Comparison of ENCODE assay signal across 14 cellular contexts in the genomic region with DNA sequence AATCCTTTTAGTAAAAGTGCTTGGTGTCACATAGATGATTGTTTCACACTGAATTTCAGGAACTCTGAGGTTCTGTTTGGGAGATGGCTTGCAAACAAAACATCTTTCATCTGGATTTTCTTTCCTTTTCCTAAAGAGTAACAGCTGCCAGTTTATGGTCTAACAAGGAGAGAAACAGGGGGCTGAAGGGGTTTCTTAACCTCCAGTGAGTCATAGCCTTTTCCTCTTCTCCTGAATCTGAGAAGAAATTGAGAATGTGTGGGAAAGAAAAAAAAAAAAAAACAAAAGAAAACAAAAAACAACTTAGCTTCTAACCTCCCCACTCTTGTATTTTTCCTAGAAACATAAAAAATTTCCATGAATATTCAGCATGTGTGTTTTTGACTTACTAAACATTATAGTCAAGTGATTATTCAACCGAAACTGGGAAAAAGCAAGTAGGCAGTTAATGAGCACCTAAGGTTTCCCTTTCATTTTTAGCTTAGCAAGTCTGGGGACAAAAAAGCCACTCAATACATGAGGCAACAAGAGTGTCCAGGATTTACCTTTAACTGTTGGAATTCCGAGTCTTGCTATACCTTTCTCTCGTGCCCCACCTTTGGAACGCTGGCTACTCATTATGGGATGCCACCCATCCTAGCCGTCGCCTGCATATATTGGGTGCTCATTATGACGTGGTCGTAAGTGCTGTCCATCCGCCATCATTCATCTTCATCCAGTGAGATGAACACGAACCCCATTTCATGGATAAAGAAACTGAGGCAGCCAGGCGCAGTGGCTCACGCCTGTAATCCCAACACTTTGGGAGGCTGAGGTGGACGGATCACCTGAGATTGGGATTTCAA. TPM values are rescaled to one million over a fixed set of nuclear protein-coding genes. Genes with fewer than 3 reads are reported as not detected.
DNase-seq lines count a peak whose midpoint lies in the region; ATAC-seq, FAIRE-seq and TF ChIP-seq lines count a peak whose summit lies in the region.
"Had no signal": no experiment of that assay in that cellular context is flagged by ENCODE, and none has a peak within 500 bp of the region (broad histone marks: within the 10 kb centered on the region; RNA-seq: fewer than 3 reads in every experiment).

No MANE protein-coding gene starts in this region.

- DNase-seq in ACHN (peak; percentile 22), WTC11 (ENCODE audit: low spot score) (no peak), kidney (no peak), NOMO-1 treated with dmso at 0.1 percent for 144 hours (lab: John Stamatoyannopoulos, UW; ENCODE audit: unreplicated experiment) (no peak), NCI-H1092 (lab: John Stamatoyannopoulos, UW) (no peak), AG08396 (ENCODE audit: low spot score) (no peak), C1 segment of cervical spinal cord (lab: John Stamatoyannopoulos, UW) (no peak)
- DNase-seq: anterior cingulate cortex, foreskin keratinocyte, mammary epithelial cell, NCI-H1048 had no signal

- peaks cover 36% of the 10 kb centered on the region for H3K27me3 Mint-ChIP-seq in WTC11 (ENCODE audit: low read depth)

- intact Hi-C loops in kidney (cut with DNase I) = no loop called here

- H3K27ac ChIP-seq in kidney (ENCODE audit: low read depth in 2 of 2, low read length in 2 of 2) = no peak overlapping the region
- H3K27ac ChIP-seq: C4-2B, foreskin keratinocyte had no signal

- H3K4me1 ChIP-seq in kidney (ENCODE audit: control insufficient read depth in 1 of 2, insufficient read depth in 1 of 2, low read depth in 1 of 2, low read length in 2 of 2) = peaks cover 0 to 12% of the 10 kb centered on the region in 2 donors

- H3K4me1 Mint-ChIP-seq in WTC11 = peaks cover 15% of the 10 kb centered on the region

- no peaks in the 10 kb centered on the region for H3K9me3 ChIP-seq in kidney (ENCODE audit: control insufficient read depth in 1 of 2, low read length in 2 of 2)

- peak overlapping the region in 1 of 2 donors; percentile 14 for H3K9ac ChIP-seq in kidney (ENCODE audit: low read length in 2 of 2)

- H3K27ac Mint-ChIP-seq in WTC11 = no peak overlapping the region

- ATAC-seq in WTC11 = no peak
- ATAC-seq: foreskin keratinocyte had no signal

- H3K4me3 Mint-ChIP-seq in WTC11 = peak overlapping the region; percentile 85

- in situ Hi-C loops in ACHN (cut with HindIII; ENCODE audit: low pct_ligation_motif_present, low pct_unique_long_range_greater_than_20kb, low sequenced_read_pairs) = no loop called here

- no peaks in the 10 kb centered on the region for H3K36me3 ChIP-seq in kidney (ENCODE audit: control insufficient read depth in 1 of 2, insufficient read depth in 2 of 2, low read length in 2 of 2)

- TF ChIP-seq CTCF in GM12875 (IDR thresholded peaks at IDR 0.05; ENCODE audit: borderline replicate concordance, insufficient read depth, low read depth, low read length) (no peak), WTC11 (IDR thresholded peaks at IDR 0.05) (no peak), kidney (IDR thresholded peaks at IDR 0.05; ENCODE audit: borderline replicate concordance, extremely low read depth, insufficient read depth) (no peak)

- peaks cover 5% of the 10 kb centered on the region for H3K9me3 Mint-ChIP-seq in WTC11

- H3K36me3 Mint-ChIP-seq in WTC11 = peaks cover 6% of the 10 kb centered on the region; the same call in 1 of the 2 replicates

- peak; percentile 3 for FAIRE-seq in kidney (lab: Jason Lieb, UNC)
- FAIRE-seq: TTC549 had no signal

- CTCF ChIA-PET in WTC11 (lab: Charles Lee) = interaction anchor here (1.6 to 2.7 kb wide), 3 partner anchors 15 to 66 kb away, joined by 4 to 21 read pairs (median 11); no protein-coding TSS in a partner anchor

- H3K4me3 ChIP-seq in GM12875 (ENCODE audit: low read depth, low read length) (peak overlapping the region; percentile 21), kidney (ENCODE audit: low read length in 2 of 2) (no peak overlapping the region)

- POLR2A ChIA-PET in WTC11 (lab: Charles Lee) = interaction anchor here (1.6 kb wide), 1 partner anchor 52 kb away, joined by 4 read pairs; a partner anchor contains a TSS

TF ChIP-seq in WTC11, 78 proteins besides CTCF, POLR2A, EP300 and RAD21 (continues in another document):
- TF ChIP-seq, protein P1, sequence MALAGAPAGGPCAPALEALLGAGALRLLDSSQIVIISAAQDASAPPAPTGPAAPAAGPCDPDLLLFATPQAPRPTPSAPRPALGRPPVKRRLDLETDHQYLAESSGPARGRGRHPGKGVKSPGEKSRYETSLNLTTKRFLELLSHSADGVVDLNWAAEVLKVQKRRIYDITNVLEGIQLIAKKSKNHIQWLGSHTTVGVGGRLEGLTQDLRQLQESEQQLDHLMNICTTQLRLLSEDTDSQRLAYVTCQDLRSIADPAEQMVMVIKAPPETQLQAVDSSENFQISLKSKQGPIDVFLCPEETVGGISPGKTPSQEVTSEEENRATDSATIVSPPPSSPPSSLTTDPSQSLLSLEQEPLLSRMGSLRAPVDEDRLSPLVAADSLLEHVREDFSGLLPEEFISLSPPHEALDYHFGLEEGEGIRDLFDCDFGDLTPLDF (CRISPR knock-in tag; IDR thresholded peaks at IDR 0.05) = no peak
- TF ChIP-seq, protein P2, sequence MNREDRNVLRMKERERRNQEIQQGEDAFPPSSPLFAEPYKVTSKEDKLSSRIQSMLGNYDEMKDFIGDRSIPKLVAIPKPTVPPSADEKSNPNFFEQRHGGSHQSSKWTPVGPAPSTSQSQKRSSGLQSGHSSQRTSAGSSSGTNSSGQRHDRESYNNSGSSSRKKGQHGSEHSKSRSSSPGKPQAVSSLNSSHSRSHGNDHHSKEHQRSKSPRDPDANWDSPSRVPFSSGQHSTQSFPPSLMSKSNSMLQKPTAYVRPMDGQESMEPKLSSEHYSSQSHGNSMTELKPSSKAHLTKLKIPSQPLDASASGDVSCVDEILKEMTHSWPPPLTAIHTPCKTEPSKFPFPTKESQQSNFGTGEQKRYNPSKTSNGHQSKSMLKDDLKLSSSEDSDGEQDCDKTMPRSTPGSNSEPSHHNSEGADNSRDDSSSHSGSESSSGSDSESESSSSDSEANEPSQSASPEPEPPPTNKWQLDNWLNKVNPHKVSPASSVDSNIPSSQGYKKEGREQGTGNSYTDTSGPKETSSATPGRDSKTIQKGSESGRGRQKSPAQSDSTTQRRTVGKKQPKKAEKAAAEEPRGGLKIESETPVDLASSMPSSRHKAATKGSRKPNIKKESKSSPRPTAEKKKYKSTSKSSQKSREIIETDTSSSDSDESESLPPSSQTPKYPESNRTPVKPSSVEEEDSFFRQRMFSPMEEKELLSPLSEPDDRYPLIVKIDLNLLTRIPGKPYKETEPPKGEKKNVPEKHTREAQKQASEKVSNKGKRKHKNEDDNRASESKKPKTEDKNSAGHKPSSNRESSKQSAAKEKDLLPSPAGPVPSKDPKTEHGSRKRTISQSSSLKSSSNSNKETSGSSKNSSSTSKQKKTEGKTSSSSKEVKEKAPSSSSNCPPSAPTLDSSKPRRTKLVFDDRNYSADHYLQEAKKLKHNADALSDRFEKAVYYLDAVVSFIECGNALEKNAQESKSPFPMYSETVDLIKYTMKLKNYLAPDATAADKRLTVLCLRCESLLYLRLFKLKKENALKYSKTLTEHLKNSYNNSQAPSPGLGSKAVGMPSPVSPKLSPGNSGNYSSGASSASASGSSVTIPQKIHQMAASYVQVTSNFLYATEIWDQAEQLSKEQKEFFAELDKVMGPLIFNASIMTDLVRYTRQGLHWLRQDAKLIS (CRISPR knock-in tag; IDR thresholded peaks at IDR 0.05; ENCODE audit: borderline replicate concordance) = no peak
- TF ChIP-seq ZNF423 (CRISPR knock-in tag; IDR thresholded peaks at IDR 0.05) (no peak), ZNF263 (CRISPR knock-in tag; IDR thresholded peaks at IDR 0.05; ENCODE audit: low read depth) (no peak), CREM (CRISPR knock-in tag; IDR thresholded peaks at IDR 0.05) (no peak)
- TF ChIP-seq, protein P3, sequence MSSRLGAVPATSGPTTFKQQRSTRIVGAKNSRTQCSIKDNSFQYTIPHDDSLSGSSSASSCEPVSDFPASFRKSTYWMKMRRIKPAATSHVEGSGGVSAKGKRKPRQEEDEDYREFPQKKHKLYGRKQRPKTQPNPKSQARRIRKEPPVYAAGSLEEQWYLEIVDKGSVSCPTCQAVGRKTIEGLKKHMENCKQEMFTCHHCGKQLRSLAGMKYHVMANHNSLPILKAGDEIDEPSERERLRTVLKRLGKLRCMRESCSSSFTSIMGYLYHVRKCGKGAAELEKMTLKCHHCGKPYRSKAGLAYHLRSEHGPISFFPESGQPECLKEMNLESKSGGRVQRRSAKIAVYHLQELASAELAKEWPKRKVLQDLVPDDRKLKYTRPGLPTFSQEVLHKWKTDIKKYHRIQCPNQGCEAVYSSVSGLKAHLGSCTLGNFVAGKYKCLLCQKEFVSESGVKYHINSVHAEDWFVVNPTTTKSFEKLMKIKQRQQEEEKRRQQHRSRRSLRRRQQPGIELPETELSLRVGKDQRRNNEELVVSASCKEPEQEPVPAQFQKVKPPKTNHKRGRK (CRISPR knock-in tag; IDR thresholded peaks at IDR 0.05; ENCODE audit: borderline replicate concordance) = no peak
- TF ChIP-seq, protein P4, sequence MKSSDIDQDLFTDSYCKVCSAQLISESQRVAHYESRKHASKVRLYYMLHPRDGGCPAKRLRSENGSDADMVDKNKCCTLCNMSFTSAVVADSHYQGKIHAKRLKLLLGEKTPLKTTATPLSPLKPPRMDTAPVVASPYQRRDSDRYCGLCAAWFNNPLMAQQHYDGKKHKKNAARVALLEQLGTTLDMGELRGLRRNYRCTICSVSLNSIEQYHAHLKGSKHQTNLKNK (CRISPR knock-in tag; IDR thresholded peaks at IDR 0.05) = no peak
- TF ChIP-seq, protein P5, sequence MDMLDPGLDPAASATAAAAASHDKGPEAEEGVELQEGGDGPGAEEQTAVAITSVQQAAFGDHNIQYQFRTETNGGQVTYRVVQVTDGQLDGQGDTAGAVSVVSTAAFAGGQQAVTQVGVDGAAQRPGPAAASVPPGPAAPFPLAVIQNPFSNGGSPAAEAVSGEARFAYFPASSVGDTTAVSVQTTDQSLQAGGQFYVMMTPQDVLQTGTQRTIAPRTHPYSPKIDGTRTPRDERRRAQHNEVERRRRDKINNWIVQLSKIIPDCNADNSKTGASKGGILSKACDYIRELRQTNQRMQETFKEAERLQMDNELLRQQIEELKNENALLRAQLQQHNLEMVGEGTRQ (CRISPR knock-in tag; IDR thresholded peaks at IDR 0.05) = no peak

RNA-seq across cellular contexts. Expression of a gene that starts 2.3 kb away (rescaled TPM):
- total RNA-seq in WTC11 (2021) (7.1 to 8.1 TPM (median 8.0 TPM) in 3 replicates), kidney (4.5 TPM)
- 3.3 TPM for polyA plus RNA-seq in kidney (ENCODE audit: insufficient read depth, low read depth, low replicate concordance)

RNA-seq across cellular contexts. Expression of a gene that starts 52.2 kb away (rescaled TPM):
- total RNA-seq in WTC11 (2021) (41.1 to 48.1 TPM (median 42.7 TPM) in 3 replicates), kidney (35.5 TPM)
- 11.9 TPM for polyA plus RNA-seq in kidney (ENCODE audit: insufficient read depth, low read depth, low replicate concordance)

RNA-seq across cellular contexts. Expression of a gene that starts 52.3 kb away (rescaled TPM):
- total RNA-seq in WTC11 (2021) = 20.0 to 25.1 TPM (median 22.9 TPM) in 3 replicates
- total RNA-seq in kidney = 22.8 TPM
- 20.3 TPM for polyA plus RNA-seq in kidney (ENCODE audit: insufficient read depth, low read depth, low replicate concordance)
